8 cellular contexts compared by ENCODE assay signal in the genomic region with DNA sequence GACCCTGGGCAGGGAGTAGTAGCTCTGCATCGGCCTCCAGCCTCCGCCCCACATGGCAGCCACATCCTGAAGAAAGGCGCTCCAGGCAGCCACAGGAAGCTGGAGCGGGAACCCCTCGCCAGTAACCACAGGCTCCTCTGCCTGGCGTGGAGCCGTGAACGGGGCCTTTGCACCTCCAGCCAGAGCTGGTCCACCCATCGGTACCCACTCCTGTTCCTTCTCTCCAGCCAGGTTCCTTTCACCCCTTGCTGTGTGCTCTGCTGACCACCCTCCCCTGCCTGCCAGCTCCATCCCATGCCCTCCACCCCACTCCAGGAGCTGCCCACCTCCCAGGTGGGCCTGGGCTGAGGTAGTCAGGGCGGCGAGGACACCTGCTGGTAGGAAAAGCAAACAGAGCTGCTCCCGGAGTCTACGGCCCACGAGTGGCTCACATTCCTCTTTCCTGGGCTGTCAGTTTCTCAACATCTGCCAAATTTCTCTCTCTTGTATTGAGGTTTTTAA. TPM values are rescaled to one million over a fixed set of nuclear protein-coding genes. Genes with fewer than 3 reads are reported as not detected.
DNase-seq lines count a peak whose midpoint lies in the region; ATAC-seq, FAIRE-seq and TF ChIP-seq lines count a peak whose summit lies in the region.

No MANE protein-coding gene starts in this region.

- no peak overlapping the region for H3K4me3 Mint-ChIP-seq in CD4-positive, alpha-beta T cell
- H3K4me3 Mint-ChIP-seq in stimulated activated naive B cell treated with anti-CD40 and anti-IgM and Interleukin-4, amounts not matched to agents 10 μg/mL and 1 μg/mL and 100 μg/mL, for 72 hours = peak overlapping the region; percentile 56 to 58

- no peaks in the 10 kb centered on the region for H3K36me3 Mint-ChIP-seq in CD4-positive, alpha-beta T cell (ENCODE audit: low read depth)
- no peaks in the 10 kb centered on the region for H3K36me3 Mint-ChIP-seq in stimulated activated naive B cell treated with anti-CD40 and anti-IgM and Interleukin-4, amounts not matched to agents 10 μg/mL and 1 μg/mL and 100 μg/mL, for 72 hours

- WGBS in right cardiac atrium = 37% methylated on average over 14 of the region's 14 CpGs

- POLR2A ChIA-PET in CD4-positive, alpha-beta T cell (lab: Charles Lee) = interaction anchor here (1.1 to 1.7 kb wide), 2 partner anchors 270 to 684 kb away, joined by 3 to 9 read pairs; no protein-coding TSS in a partner anchor

- H3K27me3 ChIP-seq in CD4-positive, alpha-beta T cell (ENCODE audit: control insufficient read depth, insufficient read depth, low read length) = no peaks in the 10 kb centered on the region
- no peaks in the 10 kb centered on the region for H3K27me3 ChIP-seq in right cardiac atrium (ENCODE audit: control insufficient read depth, insufficient read depth)

- DNase-seq in CD4-positive, alpha-beta T cell = peak in 1 of 10 experiments; percentile 14
- peak; percentile 27 for DNase-seq in HK-2 (ENCODE audit: unreplicated experiment)
- DNase-seq in activated naive CD4-positive, alpha-beta T cell treated with Interleukin-2 at 50 U/mL for 16 hours = peak; percentile 13
- peak in 2 of 3 donors; percentile 30 to 74 for DNase-seq in right cardiac atrium
- no peak for DNase-seq in stimulated activated naive B cell treated with anti-CD40 and anti-IgM and Interleukin-4, amounts not matched to agents 10 μg/mL and 1 μg/mL and 100 μg/mL, for 72 hours
- DNase-seq in RCC 7860 (ENCODE audit: low spot score) = no peak
- DNase-seq in NOMO-1 (lab: John Stamatoyannopoulos, UW; ENCODE audit: unreplicated experiment in 2 of 2) = no peak

- H3K27ac ChIP-seq in CD4-positive, alpha-beta T cell (ENCODE audit: low read depth, low read length) = no peak overlapping the region
- no peak overlapping the region for H3K27ac ChIP-seq in right cardiac atrium (ENCODE audit: low read length)

- H3K9me3 Mint-ChIP-seq in CD4-positive, alpha-beta T cell = no peaks in the 10 kb centered on the region
- no peaks in the 10 kb centered on the region for H3K9me3 Mint-ChIP-seq in stimulated activated naive B cell treated with anti-CD40 and anti-IgM and Interleukin-4, amounts not matched to agents 10 μg/mL and 1 μg/mL and 100 μg/mL, for 72 hours

- peaks cover 10% of the 10 kb centered on the region for H3K4me1 ChIP-seq in right cardiac atrium (ENCODE audit: control insufficient read depth, insufficient read depth, low read length)

- no peak for ATAC-seq in CD4-positive, alpha-beta T cell (ENCODE audit: poor library complexity)
- ATAC-seq in right cardiac atrium = peak in 1 of 2 donors; percentile 13
- ATAC-seq in stimulated activated naive B cell treated with anti-CD40 and anti-IgM and Interleukin-4, amounts not matched to agents 10 μg/mL and 1 μg/mL and 100 μg/mL, for 72 hours (replicated peaks) = no peak
- ATAC-seq in GM21526 (IDR thresholded peaks at IDR 0.05; ENCODE audit: low FRiP score, unreplicated experiment) = no peak

- peak overlapping the region; percentile 70 for H3K4me3 ChIP-seq in right cardiac atrium (ENCODE audit: low read length)

- CTCF ChIA-PET in CD4-positive, alpha-beta T cell (lab: Charles Lee) = interaction anchor here (1.5 kb wide), 1 partner anchor 72 kb away, joined by 12 read pairs; no protein-coding TSS in a partner anchor

- FAIRE-seq in RCC 7860 (lab: Jason Lieb, UNC) = no peak

- no peaks in the 10 kb centered on the region for H3K27me3 Mint-ChIP-seq in CD4-positive, alpha-beta T cell
- H3K27me3 Mint-ChIP-seq in stimulated activated naive B cell treated with anti-CD40 and anti-IgM and Interleukin-4, amounts not matched to agents 10 μg/mL and 1 μg/mL and 100 μg/mL, for 72 hours = no peaks in the 10 kb centered on the region

- intact Hi-C loops in CD4-positive, alpha-beta T cell (cut with DNase I, micrococcal nuclease) = loop anchor here in 1 of 2 experiments (5.0 kb wide), 1 partner anchor 1367 kb away; a partner anchor contains a TSS
- intact Hi-C loops in right cardiac atrium (cut with DNase I) = loop anchor here in 3 of 4 donors (2.0 to 10.0 kb wide), 3 partner anchors 72 to 174 kb away; no protein-coding TSS in a partner anchor

- peak overlapping the region; percentile 24 for H3K27ac Mint-ChIP-seq in CD4-positive, alpha-beta T cell
- peak overlapping the region; percentile 91 for H3K27ac Mint-ChIP-seq in stimulated activated naive B cell treated with anti-CD40 and anti-IgM and Interleukin-4, amounts not matched to agents 10 μg/mL and 1 μg/mL and 100 μg/mL, for 72 hours

- peak; percentile 19 for TF ChIP-seq CTCF in CD4-positive, alpha-beta T cell (IDR thresholded peaks at IDR 0.05)

- peaks cover 39% of the 10 kb centered on the region for H3K4me1 Mint-ChIP-seq in CD4-positive, alpha-beta T cell (ENCODE audit: low read depth)
- peaks cover 36 to 54% of the 10 kb centered on the region in 2 donors for H3K4me1 Mint-ChIP-seq in stimulated activated naive B cell treated with anti-CD40 and anti-IgM and Interleukin-4, amounts not matched to agents 10 μg/mL and 1 μg/mL and 100 μg/mL, for 72 hours

- no peaks in the 10 kb centered on the region for H3K9me3 ChIP-seq in CD4-positive, alpha-beta T cell (ENCODE audit: control insufficient read depth, low read length)
- H3K9me3 ChIP-seq in right cardiac atrium (ENCODE audit: control insufficient read depth, low read length) = no peaks in the 10 kb centered on the region

RNA-seq across cellular contexts. Expression of a gene that starts 2.7 kb away (rescaled TPM):
- 10 to 100 TPM in 1 of 2 experiments, 1 to 10 TPM in 1; 8.4 to 11.8 TPM for total RNA-seq in CD4-positive, alpha-beta T cell
- 10 to 100 TPM; 33.3 to 76.3 (median 38.7) TPM for total RNA-seq in right cardiac atrium
- 18.0 TPM for polyA plus RNA-seq in right cardiac atrium

RNA-seq across cellular contexts. Expression of a gene that starts 6.4 kb away (rescaled TPM):
- total RNA-seq in CD4-positive, alpha-beta T cell = 10 to 100 TPM in 1 of 2 experiments, 1 to 10 TPM in 1; 10.0 to 11.1 TPM
- 10 to 100 TPM; 46.1 to 76.2 (median 59.1) TPM for total RNA-seq in right cardiac atrium
- polyA plus RNA-seq in right cardiac atrium = 58.5 TPM

Comparison
In these comparisons a context has a peak if more than half of its experiments do, and no peak if none do; other contexts are left out.
1. DNase-seq: peak in HK-2 (single experiment), activated naive CD4-positive, alpha-beta T cell treated with Interleukin-2 at 50 U/mL for 16 hours (single experiment) and right cardiac atrium (2 of 3); none in stimulated activated naive B cell treated with anti-CD40 and anti-IgM and Interleukin-4, amounts not matched to agents 10 μg/mL and 1 μg/mL and 100 μg/mL, for 72 hours (single experiment), RCC 7860 (single experiment) and NOMO-1 (0 of 2).